In genomic region chr13:75797256-75797655, GRCh38 we compare ENCODE assay signal across 19 cellular contexts.
DNase-seq lines count a peak whose midpoint lies in the region; ATAC-seq and TF ChIP-seq lines count a peak whose summit lies in the region.
"Had no signal": no experiment of that assay in that cellular context is flagged by ENCODE, and none has a peak within 500 bp of the region (broad histone marks: within the 10 kb centered on the region; RNA-seq: fewer than 3 reads in every experiment).

No MANE protein-coding gene starts in this region.

- H3K36me3 ChIP-seq in left ventricle myocardium inferior: peaks cover 16% of the 10 kb centered on the region
- no peaks in the 10 kb centered on the region for H3K36me3 ChIP-seq in endodermal cell (ENCODE audit: control insufficient read depth, insufficient read depth, low read length)
- peaks cover 0 to 8% of the 10 kb centered on the region in 2 donors for H3K36me3 ChIP-seq in mucosa of rectum (ENCODE audit: control insufficient read depth in 2 of 2, insufficient read depth in 2 of 2, low read length in 2 of 2)
- no peaks in the 10 kb centered on the region for H3K36me3 ChIP-seq in sigmoid colon

- DNase-seq in left ventricle myocardium inferior: no peak
- no peak for DNase-seq in right cardiac atrium
- no peak for DNase-seq in endodermal cell
- DNase-seq in SIG-M5 (lab: John Stamatoyannopoulos, UW): no peak
- no peak for DNase-seq in NCI-H774 (lab: John Stamatoyannopoulos, UW)
- no peak for DNase-seq in sigmoid colon
- DNase-seq: C1 segment of cervical spinal cord, DND-41, MM.1S, NCI-H1092 treated with DMSO at 0.1 percent for 48 hours, NCI-H1694, NCI-H2107, NCI-H226, NCI-H526 treated with DMSO at 0.1 percent for 48 hours, SJCRH30 had no signal

- 86% methylated on average over 2 of the region's 2 CpGs for WGBS in right cardiac atrium
- WGBS in endodermal cell (ENCODE audit: insufficient coverage in 1 of 2, insufficient read length in 1 of 2), 2 experiments: 91 to 100% methylated on average over 1 to 2 of the region's 2 CpGs
- WGBS in sigmoid colon, 2 donors: 81 to 87% methylated on average over 2 of the region's 2 CpGs

- ATAC-seq in right cardiac atrium: no peak
- no peak for ATAC-seq in HG03095 (IDR thresholded peaks at IDR 0.05; ENCODE audit: unreplicated experiment)
- ATAC-seq: GM12878 had no signal

- H3K4me3 ChIP-seq in left ventricle myocardium inferior (no peak overlapping the region), right cardiac atrium (ENCODE audit: low read length) (no peak overlapping the region), endodermal cell (ENCODE audit: low read length) (peak overlapping the region; percentile 11), mucosa of rectum (ENCODE audit: low read length in 2 of 2) (no peak overlapping the region), sigmoid colon (no peak overlapping the region)
- H3K4me3 ChIP-seq: GM12878, SJCRH30 had no signal

- H3K27ac ChIP-seq in left ventricle myocardium inferior (replicated peaks) (peak overlapping the region; percentile 88), right cardiac atrium (ENCODE audit: low read length) (no peak overlapping the region), endodermal cell (ENCODE audit: low read depth, low read length) (no peak overlapping the region), mucosa of rectum (ENCODE audit: low read depth in 2 of 2, low read length in 2 of 2) (peak overlapping the region; percentile 63 to 76), sigmoid colon (no peak overlapping the region)
- H3K27ac ChIP-seq: RWPE1, SJCRH30 had no signal

- no peak overlapping the region for H3K4me3 Mint-ChIP-seq in endodermal cell

- TF ChIP-seq EP300 in sigmoid colon (IDR thresholded peaks at IDR 0.05): no peak

- H3K9me3 Mint-ChIP-seq in endodermal cell: no peaks in the 10 kb centered on the region

- H3K4me1 ChIP-seq in left ventricle myocardium inferior: peaks cover 51% of the 10 kb centered on the region
- H3K4me1 ChIP-seq in right cardiac atrium (ENCODE audit: control insufficient read depth, insufficient read depth, low read length): no peaks in the 10 kb centered on the region
- no peaks in the 10 kb centered on the region for H3K4me1 ChIP-seq in endodermal cell (ENCODE audit: control insufficient read depth, insufficient read depth, low read length)
- H3K4me1 ChIP-seq in mucosa of rectum (ENCODE audit: control insufficient read depth in 2 of 2, insufficient read depth in 2 of 2, low read length in 2 of 2): peaks cover 8 to 38% of the 10 kb centered on the region in 2 donors
- no peaks in the 10 kb centered on the region for H3K4me1 ChIP-seq in sigmoid colon
- H3K4me1 ChIP-seq: SJCRH30 had no signal

- H3K27me3 ChIP-seq in left ventricle myocardium inferior (ENCODE audit: low read depth): no peaks in the 10 kb centered on the region
- no peaks in the 10 kb centered on the region for H3K27me3 ChIP-seq in right cardiac atrium (ENCODE audit: control insufficient read depth, insufficient read depth)
- no peaks in the 10 kb centered on the region for H3K27me3 ChIP-seq in endodermal cell (ENCODE audit: control insufficient read depth, insufficient read depth, low read length, poor library complexity, severe bottlenecking)
- no peaks in the 10 kb centered on the region for H3K27me3 ChIP-seq in mucosa of rectum (ENCODE audit: control insufficient read depth in 2 of 2, insufficient read depth in 2 of 2, low read length in 2 of 2)
- H3K27me3 ChIP-seq in sigmoid colon: no peaks in the 10 kb centered on the region
- H3K27me3 ChIP-seq: SJCRH30 had no signal

- intact Hi-C loops in left ventricle myocardium inferior (cut with micrococcal nuclease): no loop called here
- intact Hi-C loops in right cardiac atrium (cut with DNase I): no loop called here
- intact Hi-C loops in sigmoid colon (cut with DNase I): no loop called here

- no peaks in the 10 kb centered on the region for H3K27me3 Mint-ChIP-seq in endodermal cell (ENCODE audit: insufficient read depth)

- H3K27ac Mint-ChIP-seq in endodermal cell: peak overlapping the region; percentile 35

- H3K9me3 ChIP-seq in left ventricle myocardium inferior (replicated peaks): no peaks in the 10 kb centered on the region
- no peaks in the 10 kb centered on the region for H3K9me3 ChIP-seq in right cardiac atrium (ENCODE audit: control insufficient read depth, low read length)
- no peaks in the 10 kb centered on the region for H3K9me3 ChIP-seq in endodermal cell (ENCODE audit: control insufficient read depth, low read length)
- no peaks in the 10 kb centered on the region for H3K9me3 ChIP-seq in mucosa of rectum (ENCODE audit: control insufficient read depth in 2 of 2, low read length in 2 of 2)
- H3K9me3 ChIP-seq in sigmoid colon: no peaks in the 10 kb centered on the region
- H3K9me3 ChIP-seq: SJCRH30 had no signal

- no peak for TF ChIP-seq POLR2A in sigmoid colon (IDR thresholded peaks at IDR 0.05)

- TF ChIP-seq CTCF in left ventricle myocardium inferior (IDR thresholded peaks at IDR 0.05; ENCODE audit: borderline replicate concordance) (no peak), endodermal cell (conservative IDR thresholded peaks at IDR 0.05) (no peak), sigmoid colon (IDR thresholded peaks at IDR 0.05) (no peak)

- H3K4me1 Mint-ChIP-seq in endodermal cell: peaks cover 29% of the 10 kb centered on the region

- no peak overlapping the region for H3K9ac ChIP-seq in endodermal cell (ENCODE audit: extremely low read depth, low read length, poor library complexity, severe bottlenecking)
- H3K9ac ChIP-seq in mucosa of rectum (ENCODE audit: low read depth in 1 of 2, low read length in 2 of 2): no peak overlapping the region

- peaks cover 1% of the 10 kb centered on the region for H3K36me3 Mint-ChIP-seq in endodermal cell (ENCODE audit: low read depth)

Comparison
In these comparisons a context has a peak if more than half of its experiments do, and no peak if none do; other contexts are left out.
1. H3K27ac ChIP-seq: peak in left ventricle myocardium inferior (single experiment) and mucosa of rectum (2 of 2); none in right cardiac atrium (single experiment), endodermal cell (single experiment) and sigmoid colon (0 of 4).